37 cellular contexts compared by ENCODE assay signal in genomic region chr16:61831351-61831933, GRCh38.
"Had no signal": no experiment of that assay in that cellular context is flagged by ENCODE, and none has a peak within 500 bp of the region (broad histone marks: within the 10 kb centered on the region; RNA-seq: fewer than 3 reads in every experiment).

No MANE protein-coding gene starts in this region.

- H3K4me3 Mint-ChIP-seq: activated CD4-positive, alpha-beta memory T cell treated with anti-CD3 and anti-CD28 coated beads for 36 hours; activated CD4-positive, alpha-beta T cell treated with anti-CD3 and anti-CD28 coated beads for 36 hours; activated CD4-positive, alpha-beta T cell treated with anti-CD3 and anti-CD28 coated beads, Interleukin-2, amount 10 ng/mL, durations not matched to agents 24 days and 14 days; activated CD8-positive, alpha-beta memory T cell treated with anti-CD3 and anti-CD28 coated beads, Interleukin-2, amount 10 ng/mL, durations not matched to agents 7 days and 5 days; activated CD8-positive, alpha-beta T cell treated with anti-CD3 and anti-CD28 coated beads, Interleukin-2, amount 10 ng/mL, durations not matched to agents 7 days and 5 days; activated naive CD4-positive, alpha-beta T cell treated with anti-CD3 and anti-CD28 coated beads for 36 hours; activated naive CD4-positive, alpha-beta T cell treated with anti-CD3 and anti-CD28 coated beads, Interleukin-2, amount 50 U/mL, for 24 hours; activated naive CD8-positive, alpha-beta T cell treated with anti-CD3 and anti-CD28 coated beads for 36 hours; activated naive CD8-positive, alpha-beta T cell treated with anti-CD3 and anti-CD28 coated beads, Interleukin-2, amount 50 U/mL, for 24 hours; activated T-helper 1 cell treated with anti-CD3 and anti-CD28 coated beads, Interleukin-12 subunit alpha, Interleukin-12 subunit beta, Interleukin-2, Interleukin-4 antibody, amounts not matched to agents 30 ng/mL and 10 ng/mL and 1 ng/mL, durations not matched to agents 14 hours and 24 hours and 36 hours; brain; central memory CD8-positive, alpha-beta T cell; effector memory CD8-positive, alpha-beta T cell had no signal

- H3K4me1 Mint-ChIP-seq: activated CD4-positive, alpha-beta T cell treated with anti-CD3 and anti-CD28 coated beads for 36 hours; activated CD4-positive, alpha-beta T cell treated with anti-CD3 and anti-CD28 coated beads, Interleukin-2, amount 10 ng/mL, durations not matched to agents 24 days and 14 days; activated CD8-positive, alpha-beta memory T cell treated with anti-CD3 and anti-CD28 coated beads, Interleukin-2, amount 10 ng/mL, durations not matched to agents 7 days and 5 days; activated naive CD4-positive, alpha-beta T cell treated with anti-CD3 and anti-CD28 coated beads, Interleukin-2, amount 50 U/mL, for 24 hours; activated naive CD8-positive, alpha-beta T cell treated with anti-CD3 and anti-CD28 coated beads for 36 hours; activated naive CD8-positive, alpha-beta T cell treated with anti-CD3 and anti-CD28 coated beads, Interleukin-2, amount 50 U/mL, for 24 hours; central memory CD8-positive, alpha-beta T cell had no signal

- DNase-seq: activated CD4-positive, alpha-beta memory T cell treated with anti-CD3 and anti-CD28 coated beads for 36 hours; activated CD4-positive, alpha-beta T cell treated with anti-CD3 and anti-CD28 coated beads for 36 hours; activated CD4-positive, alpha-beta T cell treated with anti-CD3 and anti-CD28 coated beads, Interleukin-2, amount 10 ng/mL, durations not matched to agents 24 days and 14 days; activated CD4-positive, CD25-positive, alpha-beta regulatory T cell; activated CD4-positive, CD25-positive, alpha-beta regulatory T cell treated with anti-CD3 and anti-CD28 coated beads, Interleukin-2, amount 50 U/mL, for 72 hours; activated CD8-positive, alpha-beta memory T cell treated with anti-CD3 and anti-CD28 coated beads, Interleukin-2, amount 10 ng/mL, durations not matched to agents 7 days and 5 days; activated CD8-positive, alpha-beta memory T cell treated with anti-CD3 and anti-CD28 coated beads, Interleukin-2, amount 50 U/mL, for 4 hours; activated CD8-positive, alpha-beta T cell treated with anti-CD3 and anti-CD28 coated beads, Interleukin-2, amount 10 ng/mL, durations not matched to agents 7 days and 5 days; activated effector memory CD4-positive, alpha-beta T cell treated with anti-CD3 and anti-CD28 coated beads, Interleukin-2, amount 50 U/mL, for 16 hours; activated naive CD4-positive, alpha-beta T cell treated with anti-CD3 and anti-CD28 coated beads for 36 hours; activated naive CD8-positive, alpha-beta T cell treated with anti-CD3 and anti-CD28 coated beads for 36 hours; activated naive CD8-positive, alpha-beta T cell treated with anti-CD3 and anti-CD28 coated beads, Interleukin-2, amount 50 U/mL, for 24 hours; activated T-cell treated with anti-CD3 and anti-CD28 coated beads, Interleukin-2, amount 50 U/mL, for 1 hour; activated T-cell treated with anti-CD3 and anti-CD28 coated beads, Interleukin-2, amount 50 U/mL, for 48 hours; adrenal gland; amygdala; aorta; cortex of kidney; dermis blood vessel endothelial cell; effector CD4-positive, alpha-beta T cell; effector memory CD8-positive, alpha-beta T cell; esophagus squamous epithelium; foreskin keratinocyte; gastrocnemius medialis; glutamatergic neuron; heart left ventricle; T-helper 2 cell had no signal

- H3K27ac Mint-ChIP-seq: activated CD4-positive, alpha-beta memory T cell treated with anti-CD3 and anti-CD28 coated beads for 36 hours; activated CD4-positive, alpha-beta T cell treated with anti-CD3 and anti-CD28 coated beads for 36 hours; activated CD4-positive, alpha-beta T cell treated with anti-CD3 and anti-CD28 coated beads, Interleukin-2, amount 10 ng/mL, durations not matched to agents 24 days and 14 days; activated CD8-positive, alpha-beta memory T cell treated with anti-CD3 and anti-CD28 coated beads, Interleukin-2, amount 10 ng/mL, durations not matched to agents 7 days and 5 days; activated CD8-positive, alpha-beta T cell treated with anti-CD3 and anti-CD28 coated beads, Interleukin-2, amount 10 ng/mL, durations not matched to agents 7 days and 5 days; activated naive CD4-positive, alpha-beta T cell treated with anti-CD3 and anti-CD28 coated beads for 36 hours; activated naive CD4-positive, alpha-beta T cell treated with anti-CD3 and anti-CD28 coated beads, Interleukin-2, amount 50 U/mL, for 24 hours; activated naive CD8-positive, alpha-beta T cell treated with anti-CD3 and anti-CD28 coated beads for 36 hours; activated naive CD8-positive, alpha-beta T cell treated with anti-CD3 and anti-CD28 coated beads, Interleukin-2, amount 50 U/mL, for 24 hours; activated T-helper 1 cell treated with anti-CD3 and anti-CD28 coated beads, Interleukin-12 subunit alpha, Interleukin-12 subunit beta, Interleukin-2, Interleukin-4 antibody, amounts not matched to agents 30 ng/mL and 10 ng/mL and 1 ng/mL, durations not matched to agents 14 hours and 24 hours and 36 hours; activated T-helper 2 cell treated with anti-CD3 and anti-CD28 coated beads, Interferon-gamma antibody, Interleukin-2, Interleukin-4, amounts not matched to agents 10 μg/mL and 5 μg/mL and 100 μg/mL, durations not matched to agents 14 hours and 24 hours and 36 hours; brain; effector memory CD8-positive, alpha-beta T cell had no signal

- H3K4me1 ChIP-seq: adrenal gland, esophagus squamous epithelium, foreskin keratinocyte, gastrocnemius medialis, heart left ventricle had no signal

- H3K4me3 ChIP-seq: adrenal gland, esophagus squamous epithelium, gastrocnemius medialis, heart left ventricle had no signal

- H3K36me3 Mint-ChIP-seq: activated CD4-positive, alpha-beta memory T cell treated with anti-CD3 and anti-CD28 coated beads for 36 hours; activated CD8-positive, alpha-beta memory T cell treated with anti-CD3 and anti-CD28 coated beads, Interleukin-2, amount 10 ng/mL, durations not matched to agents 7 days and 5 days; activated naive CD4-positive, alpha-beta T cell treated with anti-CD3 and anti-CD28 coated beads, Interleukin-2, amount 50 U/mL, for 24 hours; activated naive CD8-positive, alpha-beta T cell treated with anti-CD3 and anti-CD28 coated beads for 36 hours; brain had no signal

- H3K9me3 ChIP-seq: adrenal gland, esophagus squamous epithelium, gastrocnemius medialis, heart left ventricle had no signal

- H3K36me3 ChIP-seq: adrenal gland, esophagus squamous epithelium, gastrocnemius medialis, heart left ventricle had no signal

- H3K27me3 ChIP-seq: adrenal gland, esophagus squamous epithelium, foreskin keratinocyte, gastrocnemius medialis, heart left ventricle had no signal

- H3K9me3 Mint-ChIP-seq: brain had no signal

- FAIRE-seq: bronchial epithelial cell, colon, endometrium, endothelial cell of umbilical vein had no signal

- H3K27ac ChIP-seq: adrenal gland, epithelial cell of prostate, esophagus squamous epithelium, foreskin keratinocyte, gastrocnemius medialis, heart left ventricle had no signal

- H3K27me3 Mint-ChIP-seq: activated CD4-positive, alpha-beta memory T cell treated with anti-CD3 and anti-CD28 coated beads for 36 hours; activated CD4-positive, alpha-beta T cell treated with anti-CD3 and anti-CD28 coated beads for 36 hours; activated CD4-positive, alpha-beta T cell treated with anti-CD3 and anti-CD28 coated beads, Interleukin-2, amount 10 ng/mL, durations not matched to agents 24 days and 14 days; activated CD8-positive, alpha-beta memory T cell treated with anti-CD3 and anti-CD28 coated beads, Interleukin-2, amount 10 ng/mL, durations not matched to agents 7 days and 5 days; activated naive CD4-positive, alpha-beta T cell treated with anti-CD3 and anti-CD28 coated beads, Interleukin-2, amount 50 U/mL, for 24 hours; activated naive CD8-positive, alpha-beta T cell treated with anti-CD3 and anti-CD28 coated beads for 36 hours; activated naive CD8-positive, alpha-beta T cell treated with anti-CD3 and anti-CD28 coated beads, Interleukin-2, amount 50 U/mL, for 24 hours; brain; central memory CD8-positive, alpha-beta T cell; effector memory CD8-positive, alpha-beta T cell had no signal

- ATAC-seq: activated CD4-positive, alpha-beta T cell treated with anti-CD3 and anti-CD28 coated beads for 36 hours; activated CD8-positive, alpha-beta memory T cell treated with anti-CD3 and anti-CD28 coated beads, Interleukin-2, amount 10 ng/mL, durations not matched to agents 7 days and 5 days; activated CD8-positive, alpha-beta T cell treated with anti-CD3 and anti-CD28 coated beads, Interleukin-2, amount 10 ng/mL, durations not matched to agents 7 days and 5 days; activated naive CD8-positive, alpha-beta T cell treated with anti-CD3 and anti-CD28 coated beads, Interleukin-2, amount 50 U/mL, for 24 hours; effector memory CD8-positive, alpha-beta T cell; foreskin keratinocyte; gastrocnemius medialis; heart left ventricle had no signal
